Comparison of ENCODE assay signal across 8 cellular contexts in genomic region chr9:137534256-137535119, GRCh38. TPM values are rescaled to one million over a fixed set of nuclear protein-coding genes. Genes with fewer than 3 reads are reported as not detected.
DNase-seq lines count a peak whose midpoint lies in the region; ATAC-seq and TF ChIP-seq lines count a peak whose summit lies in the region.

No MANE protein-coding gene starts in this region.

- peak overlapping the region; percentile 36 for H3K27ac Mint-ChIP-seq in T-helper 2 cell treated with Interferon-gamma antibody and Interleukin-4, amounts not matched to agents 5 μg/mL and 100 μg/mL, for 36 hours
- peak overlapping the region; percentile 17 to 91 (median 68) for H3K27ac Mint-ChIP-seq in naive thymus-derived CD8-positive, alpha-beta T cell

- peaks cover 23% of the 10 kb centered on the region for H3K4me1 Mint-ChIP-seq in T-helper 2 cell treated with Interferon-gamma antibody and Interleukin-4, amounts not matched to agents 5 μg/mL and 100 μg/mL, for 36 hours (ENCODE audit: low read depth)
- peaks cover 16 to 33% (median 29%) of the 10 kb centered on the region in 4 donors for H3K4me1 Mint-ChIP-seq in naive thymus-derived CD8-positive, alpha-beta T cell

- H3K27me3 Mint-ChIP-seq in T-helper 2 cell treated with Interferon-gamma antibody and Interleukin-4, amounts not matched to agents 5 μg/mL and 100 μg/mL, for 36 hours (ENCODE audit: low read depth): no peaks in the 10 kb centered on the region
- H3K27me3 Mint-ChIP-seq in naive thymus-derived CD8-positive, alpha-beta T cell: no peaks in the 10 kb centered on the region

- peaks cover 13% of the 10 kb centered on the region for H3K36me3 Mint-ChIP-seq in T-helper 2 cell treated with Interferon-gamma antibody and Interleukin-4, amounts not matched to agents 5 μg/mL and 100 μg/mL, for 36 hours (ENCODE audit: low read depth)
- peaks cover 0 to 3% (median 0%) of the 10 kb centered on the region in 3 donors for H3K36me3 Mint-ChIP-seq in naive thymus-derived CD8-positive, alpha-beta T cell

- DNase-seq in AG08395 (ENCODE audit: low spot score) (peak; percentile 72), GM10248 (ENCODE audit: extremely low spot score) (peak; percentile 69), NCI-H2081 treated with DMSO at 0.1 percent for 48 hours (lab: John Stamatoyannopoulos, UW) (peak; percentile 48), activated gamma-delta T cell (lab: John Stamatoyannopoulos, UW) (no peak)
- peak; percentile 16 for DNase-seq in T-helper 2 cell treated with Interferon-gamma antibody and Interleukin-4, amounts not matched to agents 5 μg/mL and 100 μg/mL, for 36 hours (ENCODE audit: low spot score)
- DNase-seq in naive thymus-derived CD8-positive, alpha-beta T cell: peak in 3 of 10 donors; percentile 25 to 37 (median 27)

- ATAC-seq in esophagus mucosa (peak; percentile 64), GM18517 (IDR thresholded peaks at IDR 0.05; ENCODE audit: unreplicated experiment) (no peak)
- peak; percentile 58 to 59 for ATAC-seq in naive thymus-derived CD8-positive, alpha-beta T cell

- peak; percentile 48 for TF ChIP-seq CTCF in GM10248 (IDR thresholded peaks at IDR 0.05; ENCODE audit: control extremely low read depth, extremely low read depth, low read depth, missing control alignments)

- POLR2A ChIA-PET in GM10248 (lab: Yijun Ruan, JAX): no interaction called here
- POLR2A ChIA-PET in naive thymus-derived CD8-positive, alpha-beta T cell (lab: Charles Lee): interaction anchor here (0.5 to 1.3 kb wide), 3 partner anchors 16 to 111 kb away, joined by 3 to 4 read pairs (median 4); partner anchors contain the start of genes EXD3 and NOXA1

- peak overlapping the region; percentile 5 for H3K4me3 Mint-ChIP-seq in T-helper 2 cell treated with Interferon-gamma antibody and Interleukin-4, amounts not matched to agents 5 μg/mL and 100 μg/mL, for 36 hours
- peak overlapping the region in 5 of 10 donors; percentile 15 to 43 (median 24) for H3K4me3 Mint-ChIP-seq in naive thymus-derived CD8-positive, alpha-beta T cell

- H3K9me3 Mint-ChIP-seq in T-helper 2 cell treated with Interferon-gamma antibody and Interleukin-4, amounts not matched to agents 5 μg/mL and 100 μg/mL, for 36 hours: peaks cover 13% of the 10 kb centered on the region
- peaks cover 0 to 8% (median 4%) of the 10 kb centered on the region in 9 donors for H3K9me3 Mint-ChIP-seq in naive thymus-derived CD8-positive, alpha-beta T cell

- CTCF ChIA-PET in GM10248 (lab: Yijun Ruan, JAX): interaction anchor here (0.8 to 2.3 kb wide), 10 partner anchors 9 to 248 kb away, joined by 3 to 18 read pairs (median 3); partner anchors contain the start of gene MRPL41

RNA-seq across cellular contexts. Expression of gene PNPLA7, which starts 15.7 kb away (rescaled TPM):
- 1.0 TPM for total RNA-seq in esophagus mucosa
- total RNA-seq in naive thymus-derived CD8-positive, alpha-beta T cell: 10 to 100 TPM; 14.5 to 15.7 TPM
- 1 to 10 TPM; 1.2 to 2.3 (median 1.9) TPM for polyA plus RNA-seq in naive thymus-derived CD8-positive, alpha-beta T cell

RNA-seq across cellular contexts. Expression of gene MRPL41, which starts 17.2 kb away (rescaled TPM):
- total RNA-seq in esophagus mucosa: 36.9 TPM
- total RNA-seq in naive thymus-derived CD8-positive, alpha-beta T cell: 100 to 1,000 TPM in 1 of 2 experiments, 10 to 100 TPM in 1; 93.5 to 104 TPM
- 10 to 100 TPM; 36.7 to 46.5 (median 43.0) TPM for polyA plus RNA-seq in naive thymus-derived CD8-positive, alpha-beta T cell

RNA-seq across cellular contexts. Expression of gene DPH7, which starts 44.2 kb away (rescaled TPM):
- 12.6 TPM for total RNA-seq in esophagus mucosa
- 10 to 100 TPM; 76.9 to 80.7 TPM for total RNA-seq in naive thymus-derived CD8-positive, alpha-beta T cell
- 10 to 100 TPM; 26.2 to 32.8 (median 29.8) TPM for polyA plus RNA-seq in naive thymus-derived CD8-positive, alpha-beta T cell

RNA-seq across cellular contexts. Expression of gene ZMYND19, which starts 55.8 kb away (rescaled TPM):
- 21.5 TPM for total RNA-seq in esophagus mucosa
- total RNA-seq in naive thymus-derived CD8-positive, alpha-beta T cell: 10 to 100 TPM; 25.5 to 27.5 TPM
- polyA plus RNA-seq in naive thymus-derived CD8-positive, alpha-beta T cell: 10 to 100 TPM in 1 of 3 donors, 1 to 10 TPM in 2; 5.5 to 15.7 (median 7.7) TPM
